Comparison of ENCODE assay signal across 14 cellular contexts in the genomic region with DNA sequence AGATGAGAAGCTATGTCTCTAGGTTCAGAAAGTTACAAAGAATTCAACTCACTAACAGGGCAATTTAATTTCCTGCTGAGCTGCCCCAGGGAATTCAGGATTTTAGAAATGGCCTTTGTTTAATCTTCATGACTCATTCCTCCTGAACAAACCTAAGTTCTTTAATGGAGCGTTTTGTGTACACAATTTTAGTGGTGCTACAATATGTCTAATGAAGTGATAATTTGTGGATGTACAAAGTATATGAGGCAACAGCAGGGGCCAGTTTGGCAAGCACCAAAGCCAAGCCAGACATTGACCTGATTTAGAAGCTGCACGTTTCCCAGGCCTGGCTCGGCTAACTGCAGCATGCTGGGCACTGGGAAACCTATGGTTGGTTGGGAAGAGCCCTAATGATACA. TPM values are rescaled to one million over a fixed set of nuclear protein-coding genes. Genes with fewer than 3 reads are reported as not detected.
DNase-seq lines count a peak whose midpoint lies in the region; ATAC-seq, FAIRE-seq and TF ChIP-seq lines count a peak whose summit lies in the region.
"Had no signal": no experiment of that assay in that cellular context is flagged by ENCODE, and none has a peak within 500 bp of the region (broad histone marks: within the 10 kb centered on the region; RNA-seq: fewer than 3 reads in every experiment).

No MANE protein-coding gene starts in this region.

- no peak for TF ChIP-seq POLR2A in GM12891 (IDR thresholded peaks at IDR 0.05; ENCODE audit: low read depth, low read length)

- peak overlapping the region; percentile 77 for H3K27ac Mint-ChIP-seq in Calu3 (ENCODE audit: unreplicated experiment)
- H3K27ac Mint-ChIP-seq: CD4-positive, CD25-positive, alpha-beta regulatory T cell had no signal

- TF ChIP-seq CTCF in Calu3 (IDR thresholded peaks at IDR 0.05; ENCODE audit: unreplicated experiment) (no peak), keratinocyte (optimal IDR thresholded peaks at IDR 0.05 in 1 of 3, IDR thresholded peaks at IDR 0.05 in 1 of 3, conservative IDR thresholded peaks at IDR 0.05 in 1 of 3; ENCODE audit: extremely low read depth in 1 of 3, insufficient read depth in 2 of 3, low read length in 3 of 3) (no peak)

- no peak overlapping the region for H2AFZ ChIP-seq in keratinocyte (ENCODE audit: control insufficient read depth, low read length)

- H3K27me3 ChIP-seq in keratinocyte (ENCODE audit: control insufficient read depth, extremely low read depth, insufficient read depth, low read length), result no peaks in the 10 kb centered on the region

- no peak overlapping the region for H3K4me3 Mint-ChIP-seq in Calu3 (ENCODE audit: low read depth, unreplicated experiment)
- H3K4me3 Mint-ChIP-seq: CD4-positive, CD25-positive, alpha-beta regulatory T cell had no signal

- intact Hi-C loops in Calu3 (cut with micrococcal nuclease; ENCODE audit: unreplicated experiment), result loop anchor here (2.0 kb wide), 1 partner anchor 142 kb away; the partner anchor contains the start of gene PANX1

- no peaks in the 10 kb centered on the region for H3K9me3 Mint-ChIP-seq in Calu3 (ENCODE audit: low read depth, unreplicated experiment)

- H3K9ac ChIP-seq in keratinocyte (ENCODE audit: control insufficient read depth, extremely low read depth, insufficient read depth, low read length), result no peak overlapping the region

- CTCF ChIA-PET in Calu3 (lab: Charles Lee), result no interaction called here

- H3K27ac ChIP-seq in keratinocyte (ENCODE audit: control insufficient read depth, insufficient read depth, low read length), result peak overlapping the region; percentile 44
- H3K27ac ChIP-seq: dorsolateral prefrontal cortex had no signal

- no peaks in the 10 kb centered on the region for H3K79me2 ChIP-seq in keratinocyte (ENCODE audit: control insufficient read depth, insufficient read depth, low read length)

- no peaks in the 10 kb centered on the region for H4K20me1 ChIP-seq in keratinocyte (ENCODE audit: control insufficient read depth, extremely low read depth, insufficient read depth, low read length)

- DNase-seq in Calu3 (peak; percentile 32), NCI-H1417 treated with DMSO at 0.1 percent for 48 hours (lab: John Stamatoyannopoulos, UW) (peak; percentile 39), amniotic epithelial cell (ENCODE audit: low read depth) (peak; percentile 42), keratinocyte (ENCODE audit: low read depth, low spot score) (no peak), RKO (ENCODE audit: low spot score) (no peak), GM12891 (ENCODE audit: insufficient read length, low spot score) (no peak), AG08396 (ENCODE audit: low spot score) (no peak)
- DNase-seq: activated CD4-positive, alpha-beta T cell treated with anti-CD3 and anti-CD28 coated beads for 1 hour; activated naive CD4-positive, alpha-beta T cell treated with Interleukin-2 at 50 U/mL for 16 hours; CD4-positive, CD25-positive, alpha-beta regulatory T cell; KG1 had no signal

- peaks cover 29% of the 10 kb centered on the region for H3K4me1 Mint-ChIP-seq in Calu3 (ENCODE audit: low read depth, unreplicated experiment)
- H3K4me1 Mint-ChIP-seq: CD4-positive, CD25-positive, alpha-beta regulatory T cell had no signal

- no peak for ATAC-seq in GM19351 (IDR thresholded peaks at IDR 0.05; ENCODE audit: unreplicated experiment)

- H3K4me1 ChIP-seq in keratinocyte (ENCODE audit: control insufficient read depth, extremely low read depth, insufficient read depth, low read length), result peaks cover 17% of the 10 kb centered on the region

- no peaks in the 10 kb centered on the region for H3K9me3 ChIP-seq in keratinocyte (ENCODE audit: control insufficient read depth, low read depth, low read length)

- dilution Hi-C loops in keratinocyte (cut with MboI; ENCODE audit: extremely low pct_ligation_motif_present, low sequenced_read_pairs), result no loop called here

- H3K4me2 ChIP-seq in keratinocyte (ENCODE audit: control insufficient read depth, extremely low read depth, insufficient read depth, low read depth, low read length), result peak overlapping the region; percentile 52

- H3K36me3 ChIP-seq in keratinocyte (ENCODE audit: control insufficient read depth in 2 of 2, extremely low read depth in 1 of 2, insufficient read depth in 2 of 2, low read length in 2 of 2), result no peaks in the 10 kb centered on the region

- no peak overlapping the region for H3K4me3 ChIP-seq in keratinocyte (ENCODE audit: control insufficient read depth in 2 of 3, extremely low read depth in 1 of 3, insufficient read depth in 2 of 3, low read depth in 1 of 3, low read length in 3 of 3)
- H3K4me3 ChIP-seq: dorsolateral prefrontal cortex had no signal

- BruUV-seq in Calu3 (replicated peaks; lab: Mats Ljungman, UMichigan), result no TSS peak

- H3K27me3 Mint-ChIP-seq in Calu3 (ENCODE audit: unreplicated experiment), result no peaks in the 10 kb centered on the region

- FAIRE-seq in keratinocyte (lab: Jason Lieb, UNC) (peak; percentile 79), GM12891 (lab: Jason Lieb, UNC) (no peak)

- no peaks in the 10 kb centered on the region for H3K36me3 Mint-ChIP-seq in Calu3 (ENCODE audit: insufficient read depth, unreplicated experiment)
- H3K36me3 Mint-ChIP-seq: CD4-positive, CD25-positive, alpha-beta regulatory T cell had no signal

- H3K9me1 ChIP-seq in keratinocyte (ENCODE audit: control insufficient read depth, extremely low read depth, insufficient read depth, low read length), result no peaks in the 10 kb centered on the region

TF ChIP-seq in GM12891, 5 proteins besides CTCF, POLR2A, EP300 and RAD21:
- TF ChIP-seq PAX5 (IDR thresholded peaks at IDR 0.05; ENCODE audit: insufficient read depth, low read length, severe bottlenecking), result no peak
- TF ChIP-seq POLR2AphosphoS5 (IDR thresholded peaks at IDR 0.05; ENCODE audit: low read depth, low read length), result no peak
- no peak for TF ChIP-seq POU2F2 (IDR thresholded peaks at IDR 0.05; ENCODE audit: low read depth, low read length)
- TF ChIP-seq SPI1 (IDR thresholded peaks at IDR 0.05; ENCODE audit: low read depth, low read length), result no peak
- no peak for TF ChIP-seq TAF1 (IDR thresholded peaks at IDR 0.05; ENCODE audit: low read depth, low read length)
TF ChIP-seq in GM12891: peak in this region for 0.

RNA-seq across cellular contexts. Expression of gene HEPHL1, which starts 34.4 kb away (rescaled TPM):
- total RNA-seq in Calu3 (2022), result not detected in 2 replicates
- polyA plus RNA-seq in keratinocyte, result 138 to 223 TPM (median 190 TPM) in 3 replicates
- polyA plus RNA-seq in keratinocyte (2011; ENCODE audit: low read depth), result 8.2 TPM
- polyA plus RNA-seq in keratinocyte (2011; cell fraction: cytosol; rRNA removed), result 34.5 and 63.5 TPM in 2 replicates
- polyA plus RNA-seq in keratinocyte (2011; cell fraction: nucleus; rRNA removed), result 232 and 299 TPM in 2 replicates
- polyA plus RNA-seq in keratinocyte (2012; ENCODE audit: low replicate concordance), result 12.1 and 123 TPM in 2 replicates
- polyA minus RNA-seq in keratinocyte, result 74.8 to 217 TPM (median 136 TPM) in 3 replicates
- 61.0 TPM for polyA minus RNA-seq in keratinocyte (2011; cell fraction: cytosol; rRNA and poly(A)+ RNA removed)
- polyA minus RNA-seq in keratinocyte (2011; cell fraction: nucleus; rRNA and poly(A)+ RNA removed), result 318 and 524 TPM in 2 replicates
- polyA plus RNA-seq in GM12891 (2012; ENCODE audit: low read depth, missing spikeins), result 0.01 TPM
- total RNA-seq: CD4-positive, CD25-positive, alpha-beta regulatory T cell; subcutaneous adipose tissue had no signal
- polyA plus RNA-seq: CD4-positive, CD25-positive, alpha-beta regulatory T cell had no signal

Comparison
In these comparisons a context has a peak if more than half of its experiments do, and no peak if none do; other contexts are left out.
1. DNase-seq: peak in Calu3 (single experiment), NCI-H1417 treated with DMSO at 0.1 percent for 48 hours (single experiment) and amniotic epithelial cell (single experiment); none in keratinocyte (single experiment), RKO (single experiment), GM12891 (single experiment) and AG08396 (single experiment).